In genomic region chr7:65239707-65240352, GRCh38 we compare ENCODE assay signal across 9 cellular contexts.
DNase-seq lines count a peak whose midpoint lies in the region; ATAC-seq and TF ChIP-seq lines count a peak whose summit lies in the region.
"Had no signal": no experiment of that assay in that cellular context is flagged by ENCODE, and none has a peak within 500 bp of the region (broad histone marks: within the 10 kb centered on the region; RNA-seq: fewer than 3 reads in every experiment).

No MANE protein-coding gene starts in this region.

- DNase-seq in DMS79 treated with DMSO at 0.1 percent for 48 hours (lab: John Stamatoyannopoulos, UW): peak; percentile 55
- DNase-seq in NCI-H510A (lab: John Stamatoyannopoulos, UW): peak; percentile 14
- DNase-seq in colonic mucosa: peak; percentile 30
- DNase-seq in mesenchymal stem cell: peak; percentile 12
- DNase-seq in aorta: peak in 1 of 2 donors; percentile 54
- no peak for DNase-seq in activated CD4-positive, CD25-positive, alpha-beta regulatory T cell treated with anti-CD3 and anti-CD28 coated beads, Interleukin-2, amount 50 U/mL, for 72 hours
- DNase-seq in NCI-H2227 (lab: John Stamatoyannopoulos, UW; ENCODE audit: unreplicated experiment): no peak

- peak overlapping the region in 1 of 2 donors; percentile 56 for H3K9ac ChIP-seq in colonic mucosa (ENCODE audit: low read depth in 2 of 2, low read length in 2 of 2)
- peak overlapping the region; percentile 59 for H3K9ac ChIP-seq in mesenchymal stem cell (ENCODE audit: low read length)
- H3K9ac ChIP-seq: KMS-11 had no signal

- H2AK5ac ChIP-seq in mesenchymal stem cell (ENCODE audit: low read length, severe bottlenecking): no peak overlapping the region

- peak overlapping the region in 1 of 2 experiments; percentile 96 for H3K14ac ChIP-seq in mesenchymal stem cell (ENCODE audit: low read length in 2 of 2)

- intact Hi-C loops in colonic mucosa (cut with DNase I): no loop called here
- intact Hi-C loops in aorta (cut with DNase I): no loop called here

- H3K36me3 ChIP-seq in colonic mucosa (no peaks in the 10 kb centered on the region), mesenchymal stem cell (ENCODE audit: control insufficient read depth in 1 of 2, insufficient read depth in 2 of 2, low read depth in 1 of 2, low read length in 2 of 2) (no peaks in the 10 kb centered on the region), aorta (ENCODE audit: control insufficient read depth in 1 of 2, insufficient read depth in 2 of 2, low read length in 1 of 2) (no peaks in the 10 kb centered on the region)

- H3K18ac ChIP-seq in mesenchymal stem cell (ENCODE audit: low read depth in 1 of 2, low read length in 2 of 2): peak overlapping the region; percentile 14 to 71

- H4K91ac ChIP-seq in mesenchymal stem cell (ENCODE audit: low read length): peak overlapping the region; percentile 23

- H3K27me3 ChIP-seq in colonic mucosa: peaks cover 7% of the 10 kb centered on the region
- peaks cover 5 to 24% of the 10 kb centered on the region in 2 experiments for H3K27me3 ChIP-seq in mesenchymal stem cell (ENCODE audit: control insufficient read depth in 1 of 2, insufficient read depth in 1 of 2, low read length in 2 of 2)
- H3K27me3 ChIP-seq in aorta (ENCODE audit: control insufficient read depth in 1 of 2, insufficient read depth in 2 of 2, low read length in 1 of 2): no peaks in the 10 kb centered on the region

- no peaks in the 10 kb centered on the region for H3K9me3 ChIP-seq in colonic mucosa
- H3K9me3 ChIP-seq in mesenchymal stem cell (ENCODE audit: control insufficient read depth, low read length): no peaks in the 10 kb centered on the region
- no peaks in the 10 kb centered on the region for H3K9me3 ChIP-seq in aorta (ENCODE audit: control insufficient read depth, low read length)

- peak overlapping the region; percentile 99 for H3K4me2 ChIP-seq in mesenchymal stem cell (ENCODE audit: low read length, poor library complexity, severe bottlenecking)
- H3K4me2 ChIP-seq: KMS-11 had no signal

- H3K4me3 ChIP-seq in colonic mucosa: peak overlapping the region; percentile 33
- peak overlapping the region; percentile 64 to 72 for H3K4me3 ChIP-seq in mesenchymal stem cell (ENCODE audit: insufficient read depth in 1 of 2, low read depth in 1 of 2, low read length in 2 of 2)
- peak overlapping the region in 1 of 2 donors; percentile 60 for H3K4me3 ChIP-seq in aorta (ENCODE audit: low read length in 2 of 2)

- peak overlapping the region; percentile 33 for H4K8ac ChIP-seq in mesenchymal stem cell (ENCODE audit: low read length)

- H3K79me1 ChIP-seq in mesenchymal stem cell (replicated peaks; ENCODE audit: low read length, poor library complexity, severe bottlenecking): no peaks in the 10 kb centered on the region

- no peaks in the 10 kb centered on the region for H3K4me1 ChIP-seq in colonic mucosa
- peaks cover 8% of the 10 kb centered on the region for H3K4me1 ChIP-seq in mesenchymal stem cell (ENCODE audit: control insufficient read depth, insufficient read depth, low read depth, low read length)
- no peaks in the 10 kb centered on the region for H3K4me1 ChIP-seq in aorta (ENCODE audit: control insufficient read depth in 1 of 2, insufficient read depth in 2 of 2, low read length in 2 of 2)

- TF ChIP-seq CTCF in colonic mucosa (IDR thresholded peaks at IDR 0.05): no peak

- H2BK15ac ChIP-seq in mesenchymal stem cell (ENCODE audit: low read depth, poor library complexity, severe bottlenecking): peak overlapping the region; percentile 12

- no peak overlapping the region for H2BK12ac ChIP-seq in mesenchymal stem cell (ENCODE audit: low read length in 2 of 2)

- peak overlapping the region in 1 of 2 experiments; percentile 14 for H3K23ac ChIP-seq in mesenchymal stem cell (ENCODE audit: low read length in 2 of 2)

- no peak overlapping the region for H2BK5ac ChIP-seq in mesenchymal stem cell (ENCODE audit: low read depth, low read length, poor library complexity, severe bottlenecking)

- H2AFZ ChIP-seq in mesenchymal stem cell (ENCODE audit: low read depth, low read length): peak overlapping the region; percentile 96

- no peak overlapping the region for H2BK120ac ChIP-seq in mesenchymal stem cell (ENCODE audit: low read depth, low read length)

- no peak overlapping the region for H3K4ac ChIP-seq in mesenchymal stem cell (ENCODE audit: low read depth in 1 of 2, low read length in 2 of 2)

- ATAC-seq in aorta (ENCODE audit: low FRiP score): peak; percentile 62
- no peak for ATAC-seq in GM18858 (IDR thresholded peaks at IDR 0.05; ENCODE audit: unreplicated experiment)

- WGBS in mesenchymal stem cell: under 1% methylated on average over 46 of the region's 52 CpGs
- WGBS in aorta, 2 donors: 1% methylated on average over 34 to 52 of the region's 52 CpGs

- H3K27ac ChIP-seq in colonic mucosa (no peak overlapping the region), mesenchymal stem cell (ENCODE audit: low read length, poor library complexity, severe bottlenecking) (no peak overlapping the region), aorta (ENCODE audit: low read depth in 1 of 2, low read length in 2 of 2) (no peak overlapping the region)
- H3K27ac ChIP-seq: KMS-11 had no signal

Comparison
In these comparisons a context has a peak if more than half of its experiments do, and no peak if none do; other contexts are left out.
1. DNase-seq: peak in DMS79 treated with DMSO at 0.1 percent for 48 hours (single experiment), NCI-H510A (single experiment), colonic mucosa (single experiment) and mesenchymal stem cell (single experiment); none in activated CD4-positive, CD25-positive, alpha-beta regulatory T cell treated with anti-CD3 and anti-CD28 coated beads, Interleukin-2, amount 50 U/mL, for 72 hours (single experiment) and NCI-H2227 (single experiment).